11 cellular contexts compared by ENCODE assay signal in genomic region chr14:69880051-69880487, GRCh38. TPM values are rescaled to one million over a fixed set of nuclear protein-coding genes. Genes with fewer than 3 reads are reported as not detected.
DNase-seq lines count a peak whose midpoint lies in the region; ATAC-seq, FAIRE-seq and TF ChIP-seq lines count a peak whose summit lies in the region.
"Had no signal": no experiment of that assay in that cellular context is flagged by ENCODE, and none has a peak within 500 bp of the region (broad histone marks: within the 10 kb centered on the region; RNA-seq: fewer than 3 reads in every experiment).

No MANE protein-coding gene starts in this region.

- H2AFZ ChIP-seq in GM23248 (0 out of 2 replicates have a peak overlapping the region, but pooled peaks have one; percentile 19), endothelial cell of umbilical vein (ENCODE audit: low read depth, low read length) (no peak overlapping the region), trophoblast cell (ENCODE audit: insufficient read depth, low read length, poor library complexity) (no peak overlapping the region)

- DNase-seq in GM23248 (peak; percentile 27), NCI-H2227 treated with DMSO at 0.1 percent for 48 hours (lab: John Stamatoyannopoulos, UW) (peak; percentile 47), endothelial cell of umbilical vein (ENCODE audit: low read depth, low spot score) (no peak), trophoblast cell (no peak), Kasumi-1 (lab: John Stamatoyannopoulos, UW) (no peak)
- DNase-seq in CD8-positive, alpha-beta memory T cell: no peak
- DNase-seq: left colon had no signal

- H4K91ac ChIP-seq in trophoblast cell (ENCODE audit: low read depth, low read length): no peak overlapping the region

- H3K4ac ChIP-seq in trophoblast cell (ENCODE audit: low read depth, low read length): no peak overlapping the region

- H4K20me1 ChIP-seq in GM23248 (ENCODE audit: insufficient read depth) (no peaks in the 10 kb centered on the region), endothelial cell of umbilical vein (replicated peaks; ENCODE audit: control insufficient read depth, extremely low read depth, insufficient read depth, low read length) (no peaks in the 10 kb centered on the region)

- no TSS peak for BruUV-seq in endothelial cell of umbilical vein (replicated peaks; lab: Mats Ljungman, UMichigan)

- no peak overlapping the region for H2BK120ac ChIP-seq in trophoblast cell (ENCODE audit: insufficient read depth, low read length, poor library complexity)

- H2AK5ac ChIP-seq in trophoblast cell (ENCODE audit: low read length): no peak overlapping the region

- no peak for ATAC-seq in HG02588 (IDR thresholded peaks at IDR 0.05; ENCODE audit: unreplicated experiment)
- no peak for ATAC-seq in HG03196 (IDR thresholded peaks at IDR 0.05; ENCODE audit: unreplicated experiment)
- ATAC-seq: left colon had no signal

- H3K27me3 Mint-ChIP-seq in CD8-positive, alpha-beta memory T cell: peaks cover 33 to 70% of the 10 kb centered on the region in 2 donors

- H3K9me3 ChIP-seq in GM23248 (ENCODE audit: low read depth): no peaks in the 10 kb centered on the region
- H3K9me3 ChIP-seq in endothelial cell of umbilical vein (replicated peaks; ENCODE audit: control insufficient read depth, insufficient read depth, low read length): no peaks in the 10 kb centered on the region
- peaks cover 8% of the 10 kb centered on the region for H3K9me3 ChIP-seq in trophoblast cell (ENCODE audit: insufficient read depth, low read depth, low read length)
- H3K9me3 ChIP-seq in CD8-positive, alpha-beta memory T cell (ENCODE audit: low read length): no peaks in the 10 kb centered on the region
- H3K9me3 ChIP-seq: vagina had no signal

- in situ Hi-C loops in GM23248 (cut with MboI): no loop called here

- no peaks in the 10 kb centered on the region for H3K9me1 ChIP-seq in endothelial cell of umbilical vein (replicated peaks; ENCODE audit: control insufficient read depth, extremely low read depth, insufficient read depth, low read length)

- no peak overlapping the region for H3K27ac Mint-ChIP-seq in CD8-positive, alpha-beta memory T cell

- peak overlapping the region; percentile 46 for H3K9ac ChIP-seq in GM23248
- no peak overlapping the region for H3K9ac ChIP-seq in endothelial cell of umbilical vein (replicated peaks; ENCODE audit: extremely low read depth, insufficient read depth, low read length)
- H3K9ac ChIP-seq in trophoblast cell (ENCODE audit: low read length): no peak overlapping the region

- no peak overlapping the region for H4K8ac ChIP-seq in trophoblast cell (ENCODE audit: low read depth, low read length)

- no peak for FAIRE-seq in endothelial cell of umbilical vein (lab: Jason Lieb, UNC)
- FAIRE-seq: GM19239 had no signal

- dilution Hi-C loops in endothelial cell of umbilical vein (cut with MboI; ENCODE audit: extremely low pct_ligation_motif_present, low sequenced_read_pairs): no loop called here

- no peaks in the 10 kb centered on the region for H3F3A ChIP-seq in GM23248 (ENCODE audit: insufficient read depth)

- no peak overlapping the region for H2BK12ac ChIP-seq in trophoblast cell (ENCODE audit: low read length)

- H3K79me2 ChIP-seq in GM23248 (ENCODE audit: insufficient read depth) (no peaks in the 10 kb centered on the region), endothelial cell of umbilical vein (ENCODE audit: control insufficient read depth, insufficient read depth, low read length) (no peaks in the 10 kb centered on the region), trophoblast cell (ENCODE audit: control insufficient read depth, insufficient read depth, low read length, poor library complexity) (no peaks in the 10 kb centered on the region)

- H3K27ac ChIP-seq in GM23248 (no peak overlapping the region), endothelial cell of umbilical vein (ENCODE audit: insufficient read depth, low read depth, low read length) (no peak overlapping the region), trophoblast cell (ENCODE audit: low read depth, low read length) (no peak overlapping the region)
- no peak overlapping the region for H3K27ac ChIP-seq in CD8-positive, alpha-beta memory T cell (ENCODE audit: low read depth, low read length)
- H3K27ac ChIP-seq: vagina had no signal

- H2BK5ac ChIP-seq in trophoblast cell (ENCODE audit: low read depth, low read length, poor library complexity): no peak overlapping the region

- H3K9me2 ChIP-seq in GM23248 (ENCODE audit: insufficient read depth): no peaks in the 10 kb centered on the region

- no peak overlapping the region for H4K12ac ChIP-seq in trophoblast cell (ENCODE audit: low read depth, low read length)

- peaks cover 0 to 7% (median 2%) of the 10 kb centered on the region in 3 donors for H3K4me1 Mint-ChIP-seq in CD8-positive, alpha-beta memory T cell

- no peak overlapping the region for H3K14ac ChIP-seq in trophoblast cell (ENCODE audit: low read length)

- peaks cover 31% of the 10 kb centered on the region for H3K27me3 ChIP-seq in GM23248 (replicated peaks; ENCODE audit: insufficient read depth)
- peaks cover 34% of the 10 kb centered on the region in 2 experiments for H3K27me3 ChIP-seq in endothelial cell of umbilical vein (ENCODE audit: control insufficient read depth in 2 of 2, insufficient read depth in 2 of 2, low read length in 2 of 2)
- peaks cover 39% of the 10 kb centered on the region for H3K27me3 ChIP-seq in trophoblast cell (ENCODE audit: insufficient read depth, low read length)
- H3K27me3 ChIP-seq in CD8-positive, alpha-beta memory T cell (ENCODE audit: insufficient read depth, low read length, poor library complexity, severe bottlenecking): peaks cover 8% of the 10 kb centered on the region
- H3K27me3 ChIP-seq: vagina had no signal

- TF ChIP-seq CTCF in endothelial cell of umbilical vein (IDR thresholded peaks at IDR 0.05; ENCODE audit: extremely low read depth in 1 of 2, insufficient read depth in 1 of 2, low read depth in 1 of 2, low read length in 2 of 2): no peak

- H3K23ac ChIP-seq in trophoblast cell (ENCODE audit: low read length): no peak overlapping the region

- H3K4me1 ChIP-seq in GM23248 (ENCODE audit: insufficient read depth): no peaks in the 10 kb centered on the region
- H3K4me1 ChIP-seq in endothelial cell of umbilical vein (ENCODE audit: control insufficient read depth, extremely low read depth, insufficient read depth, low read length): no peaks in the 10 kb centered on the region
- peaks cover 0 to 4% of the 10 kb centered on the region in 2 experiments for H3K4me1 ChIP-seq in trophoblast cell (ENCODE audit: control insufficient read depth in 1 of 2, insufficient read depth in 2 of 2, low read length in 2 of 2)
- H3K4me1 ChIP-seq in CD8-positive, alpha-beta memory T cell (ENCODE audit: insufficient read depth, low read length): no peaks in the 10 kb centered on the region

- WGBS in GM23248 (ENCODE audit: low coverage in 1 of 2, low lambda C conversion rate in 2 of 2, missing lambda C conversion rate in 2 of 2), 2 experiments: 5 to 10% methylated on average over 19 to 21 of the region's 21 CpGs
- no CpG with 5 or more reads among the region's 21 CpGs for WGBS in trophoblast cell (ENCODE audit: extremely low coverage, insufficient coverage, insufficient read length)

- H3K4me2 ChIP-seq in GM23248 (ENCODE audit: unreplicated experiment): no peak overlapping the region
- H3K4me2 ChIP-seq in endothelial cell of umbilical vein (ENCODE audit: insufficient read depth, low read length): no peak overlapping the region
- H3K4me2 ChIP-seq in trophoblast cell (ENCODE audit: low read length): peak overlapping the region; percentile 28

- peak overlapping the region in 1 of 7 donors; percentile 63 for H3K4me3 Mint-ChIP-seq in CD8-positive, alpha-beta memory T cell

- H3K4me3 ChIP-seq in GM23248 (peak overlapping the region; percentile 54), endothelial cell of umbilical vein (replicated peaks in 1 of 3; ENCODE audit: insufficient read depth in 1 of 3, low read depth in 1 of 3, low read length in 3 of 3) (peak overlapping the region in 1 of 3 experiments; percentile 12), trophoblast cell (ENCODE audit: low read depth, low read length) (no peak overlapping the region)
- no peak overlapping the region for H3K4me3 ChIP-seq in CD8-positive, alpha-beta memory T cell (ENCODE audit: low read length)

- H3K36me3 ChIP-seq in GM23248 (ENCODE audit: low read depth) (no peaks in the 10 kb centered on the region), endothelial cell of umbilical vein (ENCODE audit: control insufficient read depth in 2 of 2, extremely low read depth in 1 of 2, insufficient read depth in 2 of 2, low read length in 2 of 2) (no peaks in the 10 kb centered on the region), trophoblast cell (ENCODE audit: control insufficient read depth in 1 of 2, insufficient read depth in 2 of 2, low read length in 2 of 2) (no peaks in the 10 kb centered on the region)
- no peaks in the 10 kb centered on the region for H3K36me3 ChIP-seq in CD8-positive, alpha-beta memory T cell (ENCODE audit: insufficient read depth, low read length)
- H3K36me3 ChIP-seq: vagina had no signal

- no peaks in the 10 kb centered on the region for H3K9me3 Mint-ChIP-seq in CD8-positive, alpha-beta memory T cell

- no peak overlapping the region for H3K18ac ChIP-seq in trophoblast cell (ENCODE audit: low read length)

- CTCF ChIA-PET in endothelial cell of umbilical vein (lab: Charles Lee): interaction anchor here (4.5 kb wide), 1 partner anchor 149 kb away, joined by 110 read pairs; no protein-coding TSS in a partner anchor
- CTCF ChIA-PET in CD8-positive, alpha-beta memory T cell (lab: Charles Lee): no interaction called here

- TF ChIP-seq POLR2A in endothelial cell of umbilical vein (IDR thresholded peaks at IDR 0.05; ENCODE audit: low read depth, low read length): no peak

- peaks cover 0 to 1% (median 0%) of the 10 kb centered on the region in 3 donors for H3K36me3 Mint-ChIP-seq in CD8-positive, alpha-beta memory T cell

- intact Hi-C loops in endothelial cell of umbilical vein (cut with micrococcal nuclease): no loop called here

- no peaks in the 10 kb centered on the region for H3K79me1 ChIP-seq in trophoblast cell (ENCODE audit: low read length)

- POLR2A ChIA-PET in endothelial cell of umbilical vein (lab: Charles Lee): no interaction called here
- POLR2A ChIA-PET in CD8-positive, alpha-beta memory T cell (lab: Charles Lee): no interaction called here

RNA-seq across cellular contexts. Expression of gene SMOC1, which starts 0.9 kb away (rescaled TPM):
- 3.5 and 4.6 TPM in 2 replicates for total RNA-seq in GM23248 (2014; rRNA removed; shearing (Covaris generic))
- polyA plus RNA-seq in GM23248 (2016; fragmentation: Nextera tagmentation; extraction: Ambion mirVana): 0.70 and 1.3 TPM in 2 replicates
- total RNA-seq in endothelial cell of umbilical vein: 0.78 and 0.97 TPM in 2 replicates
- 0.94 and 1.1 TPM in 2 replicates for polyA plus RNA-seq in endothelial cell of umbilical vein
- 0.84 and 0.90 TPM in 2 replicates for polyA plus RNA-seq in endothelial cell of umbilical vein (2011; cell fraction: cytosol; rRNA removed)
- 0.46 and 0.73 TPM in 2 replicates for polyA plus RNA-seq in endothelial cell of umbilical vein (2011; cell fraction: nucleus; rRNA removed)
- 0.13 and 0.42 TPM in 2 replicates for polyA plus RNA-seq in endothelial cell of umbilical vein (2012)
- polyA minus RNA-seq in endothelial cell of umbilical vein: 0.56 and 0.70 TPM in 2 replicates
- polyA minus RNA-seq in endothelial cell of umbilical vein (2011; cell fraction: cytosol; rRNA and poly(A)+ RNA removed): 102 TPM
- polyA minus RNA-seq in endothelial cell of umbilical vein (2011; cell fraction: nucleus; rRNA and poly(A)+ RNA removed): 0.67 and 1.4 TPM in 2 replicates
- polyA plus RNA-seq in trophoblast cell (2013): 0.03 and 0.08 TPM in 2 replicates
- not detected for total RNA-seq in CD8-positive, alpha-beta memory T cell
- not detected for polyA plus RNA-seq in CD8-positive, alpha-beta memory T cell

Comparison
In these comparisons a context has a peak if more than half of its experiments do, and no peak if none do; other contexts are left out.
1. DNase-seq: peak in GM23248 (single experiment) and NCI-H2227 treated with DMSO at 0.1 percent for 48 hours (single experiment); none in endothelial cell of umbilical vein (single experiment), trophoblast cell (0 of 2), Kasumi-1 (0 of 2) and CD8-positive, alpha-beta memory T cell (0 of 5).